In genomic region chr1:184743062-184743756, GRCh38 we compare ENCODE assay signal across 1 cellular context.
A peak's percentile ranks its signal among the peaks of the same experiment; 100 is the strongest.
TF ChIP-seq lines count a peak whose summit lies in the region.

No MANE protein-coding gene starts in this region.

TF ChIP-seq in GM12878, 131 proteins besides CTCF, POLR2A, EP300 and RAD21 (continued from another document and continues in another):
- no peak for TF ChIP-seq ZNF592 (IDR thresholded peaks at IDR 0.05)
- TF ChIP-seq KDM1A (IDR thresholded peaks at IDR 0.05; ENCODE audit: borderline replicate concordance) = no peak
- no peak for TF ChIP-seq NRF1 (conservative IDR thresholded peaks at IDR 0.05; ENCODE audit: low read depth, low read length)
- peak; percentile 84 for TF ChIP-seq NFIC (IDR thresholded peaks at IDR 0.05; ENCODE audit: low read depth, low read length)
- peak; percentile 76 for TF ChIP-seq MEF2B (IDR thresholded peaks at IDR 0.05; ENCODE audit: partially characterized antibody, poor library complexity, severe bottlenecking)
- TF ChIP-seq EZH2 (IDR thresholded peaks at IDR 0.05; ENCODE audit: borderline replicate concordance, control insufficient read depth, low read depth, low read length) = no peak
- TF ChIP-seq TCF7 (IDR thresholded peaks at IDR 0.05; ENCODE audit: borderline replicate concordance) = no peak
- TF ChIP-seq SP1 (IDR thresholded peaks at IDR 0.05; ENCODE audit: low read depth, low read length) = no peak
- TF ChIP-seq PKNOX1 (IDR thresholded peaks at IDR 0.05) = no peak
- TF ChIP-seq ZBTB11 (CRISPR knock-in tag; IDR thresholded peaks at IDR 0.05) = no peak
- TF ChIP-seq ZNF217 (IDR thresholded peaks at IDR 0.05) = peak; percentile 45; the same call in 1 of the 2 replicates
- TF ChIP-seq PRDM15 (CRISPR knock-in tag; IDR thresholded peaks at IDR 0.05) = no peak
- TF ChIP-seq BRCA1 (IDR thresholded peaks at IDR 0.05; ENCODE audit: low read depth, low read length) = no peak
- TF ChIP-seq HDAC2 (IDR thresholded peaks at IDR 0.05) = no peak
- no peak for TF ChIP-seq RBBP5 (conservative IDR thresholded peaks at IDR 0.05)
- no peak for TF ChIP-seq ESRRA (IDR thresholded peaks at IDR 0.05; ENCODE audit: low read length)
- peak; percentile 85 for TF ChIP-seq RELB (IDR thresholded peaks at IDR 0.05; ENCODE audit: low read depth)
- TF ChIP-seq SMC3 (IDR thresholded peaks at IDR 0.05; ENCODE audit: borderline replicate concordance, low read length) = no peak
- TF ChIP-seq STAT3 (IDR thresholded peaks at IDR 0.05; ENCODE audit: low read depth, low read length) = no peak
- 0 out of 2 replicates have a peak, but pooled peaks have one; percentile 65 for TF ChIP-seq CBFB (IDR thresholded peaks at IDR 0.05; ENCODE audit: low read depth)
- no peak for TF ChIP-seq PAX5 (IDR thresholded peaks at IDR 0.05; ENCODE audit: borderline replicate concordance, low read depth, low read length)
- TF ChIP-seq SREBF2 (IDR thresholded peaks at IDR 0.05; ENCODE audit: low read length) = no peak
- no peak for TF ChIP-seq CUX1 (IDR thresholded peaks at IDR 0.05; ENCODE audit: insufficient replicate concordance, low read depth, low read length)
- no peak; the same call in 1 of the 2 replicates for TF ChIP-seq BACH1 (IDR thresholded peaks at IDR 0.05; ENCODE audit: borderline replicate concordance)
- TF ChIP-seq ZZZ3 (IDR thresholded peaks at IDR 0.05; ENCODE audit: control insufficient read depth, insufficient read length, low read depth) = no peak
- no peak for TF ChIP-seq KAT2A (conservative IDR thresholded peaks at IDR 0.05; ENCODE audit: control insufficient read depth, low read depth, low read length)
- 0 out of 2 replicates have a peak, but pooled peaks have one; percentile 11 for TF ChIP-seq GABPA (IDR thresholded peaks at IDR 0.05; ENCODE audit: low read depth)
- TF ChIP-seq MXI1 (IDR thresholded peaks at IDR 0.05; ENCODE audit: low read depth, low read length) = peak; percentile 61; the same call in 1 of the 2 replicates
- TF ChIP-seq MYB (IDR thresholded peaks at IDR 0.05; ENCODE audit: borderline replicate concordance, low read depth, low read length) = no peak
- TF ChIP-seq TCF12 (IDR thresholded peaks at IDR 0.05; ENCODE audit: low read depth, low read length) = no peak
- TF ChIP-seq IRF3 (IDR thresholded peaks at IDR 0.05) = no peak
- TF ChIP-seq ZBTB33 (IDR thresholded peaks at IDR 0.05) = no peak
- peak; percentile 47; the same call in 1 of the 2 replicates for TF ChIP-seq CREB1 (IDR thresholded peaks at IDR 0.05; ENCODE audit: low read depth)
- peak; percentile 84 for TF ChIP-seq JUNB (IDR thresholded peaks at IDR 0.05)
- TF ChIP-seq RELA (IDR thresholded peaks at IDR 0.05; ENCODE audit: borderline replicate concordance, partially characterized antibody) = no peak
